8 cellular contexts compared by ENCODE assay signal in the genomic region with DNA sequence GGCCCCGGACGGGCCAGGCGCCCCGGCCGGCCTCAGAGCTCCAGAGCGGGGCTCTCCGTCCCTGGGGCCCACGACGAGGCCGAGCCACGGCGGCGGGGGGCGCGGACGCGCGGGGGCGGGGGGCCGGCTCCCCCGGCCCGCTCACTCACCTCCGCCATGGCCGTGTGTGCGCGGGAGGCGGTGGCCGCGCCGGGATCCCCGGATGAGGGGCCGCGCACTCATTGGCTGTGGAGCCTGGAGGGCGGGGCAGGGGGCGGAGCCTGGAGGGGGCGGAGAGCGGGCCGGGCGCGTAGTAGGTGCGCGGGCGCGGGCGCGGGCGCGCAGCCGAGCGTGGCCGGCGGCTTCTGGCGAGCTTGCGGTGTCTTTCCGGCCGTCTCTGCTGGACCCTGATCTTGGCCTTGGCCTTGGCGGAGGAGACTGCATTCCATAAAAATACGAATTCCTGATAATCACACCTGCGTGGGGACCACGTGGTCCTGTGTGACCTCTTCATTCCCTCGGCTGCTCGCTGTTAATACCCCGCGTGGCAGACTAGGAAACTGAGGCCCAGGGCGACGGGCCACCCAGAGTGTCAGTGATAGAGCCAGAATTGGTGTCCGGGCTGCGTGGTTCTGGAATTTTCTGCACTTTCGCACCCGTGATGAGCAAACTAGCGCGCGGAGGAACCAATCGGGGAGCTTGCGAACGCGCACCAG. TPM values are rescaled to one million over a fixed set of nuclear protein-coding genes. Genes with fewer than 3 reads are reported as not detected.
A peak's percentile ranks its signal among the peaks of the same experiment; 100 is the strongest.
DNase-seq lines count a peak whose midpoint lies in the region; ATAC-seq and TF ChIP-seq lines count a peak whose summit lies in the region.

Gene MIER2, minus strand, starts transcription at position 172 of the 695 bp plus-strand sequence. Its CDS starts 14 bp downstream, at position 158.

- peak within 1 kb of the TSS; percentile 72 for H3K4me3 Mint-ChIP-seq in MCF 10A (ENCODE audit: unreplicated experiment)

- H3K4me1 ChIP-seq in iPS-20b (ENCODE audit: insufficient read depth, low read length) (peaks cover 10% of the 10 kb centered on the region), skeletal muscle tissue (ENCODE audit: control insufficient read depth in 3 of 3, insufficient read depth in 3 of 3, low read length in 3 of 3) (peaks cover 25 to 39% (median 29%) of the 10 kb centered on the region in 3 donors), MM.1S (ENCODE audit: low read length) (no peaks in the 10 kb centered on the region)

- H3K27ac ChIP-seq in WERI-Rb-1 (peak within 1 kb of the TSS; percentile 78), iPS-20b (ENCODE audit: low read length) (no peak within 1 kb of the TSS), skeletal muscle tissue (ENCODE audit: low read depth, low read length) (peak within 1 kb of the TSS; percentile 36), MM.1S (ENCODE audit: low read length) (no peak within 1 kb of the TSS)

- H3K9me2 ChIP-seq in MM.1S (replicated peaks; ENCODE audit: insufficient read depth, low read length) = no peaks in the 10 kb centered on the region

- peak; percentile 82 for ATAC-seq in HG02588 (IDR thresholded peaks at IDR 0.05; ENCODE audit: unreplicated experiment)

- H3K27ac Mint-ChIP-seq in MCF 10A (ENCODE audit: low read depth, unreplicated experiment) = peak within 1 kb of the TSS; percentile 57

- no peaks in the 10 kb centered on the region for H4K20me1 ChIP-seq in MM.1S (ENCODE audit: insufficient read depth, low read length)

- H3K36me3 ChIP-seq in WERI-Rb-1 (peaks cover 31% of the 10 kb centered on the region), iPS-20b (ENCODE audit: insufficient read depth, low read depth, low read length) (peaks cover 19% of the 10 kb centered on the region), skeletal muscle tissue (ENCODE audit: control insufficient read depth in 3 of 3, insufficient read depth in 3 of 3, low read length in 3 of 3) (peaks cover 0 to 3% (median 2%) of the 10 kb centered on the region in 3 donors), MM.1S (replicated peaks; ENCODE audit: insufficient read depth, low read length) (no peaks in the 10 kb centered on the region)

- H3K4me3 ChIP-seq in WERI-Rb-1 (ENCODE audit: low read depth, low read length) (peak within 1 kb of the TSS; percentile 65), iPS-20b (ENCODE audit: low read length) (peak within 1 kb of the TSS; percentile 83), skeletal muscle tissue (ENCODE audit: low read length in 3 of 3) (peak within 1 kb of the TSS; percentile 69 to 78 (median 75)), MM.1S (ENCODE audit: low read length) (no peak within 1 kb of the TSS)

- CTCF ChIA-PET in MCF 10A (lab: Yijun Ruan, JAX) = no interaction called here

- peaks cover 2% of the 10 kb centered on the region for H3K36me3 Mint-ChIP-seq in MCF 10A (ENCODE audit: insufficient read depth, unreplicated experiment)

- H3K27me3 ChIP-seq in WERI-Rb-1 (ENCODE audit: insufficient read depth, low read depth, severe bottlenecking) (no peaks in the 10 kb centered on the region), iPS-20b (ENCODE audit: insufficient read depth, low read length) (peaks cover 13% of the 10 kb centered on the region), skeletal muscle tissue (ENCODE audit: control insufficient read depth in 3 of 3, insufficient read depth in 3 of 3, low read length in 3 of 3) (peaks cover 4 to 6% (median 5%) of the 10 kb centered on the region in 3 donors), MM.1S (replicated peaks; ENCODE audit: insufficient read depth, low read length) (peaks cover 80% of the 10 kb centered on the region)

- no peak within 1 kb of the TSS for H2AFZ ChIP-seq in MM.1S (ENCODE audit: low read length)

- POLR2A ChIA-PET in MCF 10A (lab: Yijun Ruan, JAX) = no interaction called here

- no peaks in the 10 kb centered on the region for H3K27me3 Mint-ChIP-seq in MCF 10A (ENCODE audit: insufficient read depth, unreplicated experiment)

- peaks cover 37% of the 10 kb centered on the region for H3K4me1 Mint-ChIP-seq in MCF 10A (ENCODE audit: insufficient read depth, unreplicated experiment)

- H3K9me3 ChIP-seq in WERI-Rb-1 (ENCODE audit: severe bottlenecking) (peaks cover 8% of the 10 kb centered on the region), iPS-20b (ENCODE audit: insufficient read depth, low read depth, low read length) (no peaks in the 10 kb centered on the region), skeletal muscle tissue (ENCODE audit: control insufficient read depth in 3 of 3, low read length in 3 of 3) (no peaks in the 10 kb centered on the region), MM.1S (replicated peaks; ENCODE audit: insufficient read depth, low read length) (no peaks in the 10 kb centered on the region)

- intact Hi-C loops in MCF 10A (cut with micrococcal nuclease) = loop anchor here (5.0 kb wide), 1 partner anchor 163 kb away; the partner anchor contains the start of gene TPGS1

- no peaks in the 10 kb centered on the region for H3K79me2 ChIP-seq in MM.1S (ENCODE audit: low read length)

- TF ChIP-seq CTCF in WERI-Rb-1 (IDR thresholded peaks at IDR 0.05; ENCODE audit: low read depth, low read length) (no peak), MCF 10A (IDR thresholded peaks at IDR 0.05; ENCODE audit: unreplicated experiment) (no peak), MM.1S (IDR thresholded peaks at IDR 0.05; ENCODE audit: low read length) (no peak)

- H3K9me3 Mint-ChIP-seq in MCF 10A (ENCODE audit: unreplicated experiment) = no peaks in the 10 kb centered on the region

- H3K4me2 ChIP-seq in MM.1S (ENCODE audit: low read depth, low read length) = no peak within 1 kb of the TSS

- H3F3A ChIP-seq in MM.1S (ENCODE audit: insufficient read depth, low read length) = no peaks in the 10 kb centered on the region

- DNase-seq in GM03348 (ENCODE audit: low spot score) (peak; percentile 100), NCI-H1694 (lab: John Stamatoyannopoulos, UW) (peak; percentile 6), WERI-Rb-1 (peak; percentile 84), MCF 10A (ENCODE audit: unreplicated experiment) (peak; percentile 79), MM.1S (no peak)

- H3K9ac ChIP-seq in iPS-20b (ENCODE audit: low read depth, low read length) = peak within 1 kb of the TSS; percentile 81; the same call in 1 of the 2 replicates
- peak within 1 kb of the TSS; percentile 55 to 85 (median 65) for H3K9ac ChIP-seq in skeletal muscle tissue (ENCODE audit: low read depth in 1 of 3, low read length in 3 of 3)
- no peak within 1 kb of the TSS for H3K9ac ChIP-seq in MM.1S (ENCODE audit: low read length)

- BruUV-seq in MCF 10A (replicated peaks; lab: Mats Ljungman, UMichigan) = no TSS peak

RNA-seq across cellular contexts. Expression of gene MIER2, which starts in this region (rescaled TPM):
- total RNA-seq in MCF 10A (2022) (24.2 TPM in 2 replicates), skeletal muscle tissue (3.7 TPM)

Comparison
In these comparisons a context has a peak if more than half of its experiments do, and no peak if none do; other contexts are left out.
1. H3K27ac ChIP-seq: peak in WERI-Rb-1 (single experiment) and skeletal muscle tissue (single experiment); none in iPS-20b (single experiment) and MM.1S (single experiment).